Comparison of ENCODE assay signal across 7 cellular contexts in the genomic region with DNA sequence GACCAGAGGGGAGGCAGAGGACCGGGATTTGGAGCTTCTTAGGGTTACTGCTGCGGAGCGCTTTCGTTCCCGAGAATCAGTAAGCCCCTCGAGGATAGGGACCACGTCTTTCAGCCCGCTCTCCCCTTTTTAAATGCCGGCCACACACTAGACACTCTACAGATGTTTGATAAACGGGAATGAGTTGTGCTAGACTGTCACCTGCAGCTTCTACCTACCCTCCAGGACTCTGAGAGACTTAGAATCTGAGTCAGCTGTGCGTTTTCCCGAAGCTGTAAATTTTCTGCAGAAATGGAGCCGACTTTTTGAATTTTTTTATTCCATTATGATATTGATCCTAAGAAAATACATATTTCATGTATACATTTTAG. TPM values are rescaled to one million over a fixed set of nuclear protein-coding genes. Genes with fewer than 3 reads are reported as not detected.
DNase-seq lines count a peak whose midpoint lies in the region; ATAC-seq and TF ChIP-seq lines count a peak whose summit lies in the region.

No MANE protein-coding gene starts in this region.

- no peak for DNase-seq in HFF-Myc (ENCODE audit: extremely low read depth, low read depth)
- DNase-seq in PC-9: no peak
- no peak for DNase-seq in fibroblast of mammary gland (ENCODE audit: low read depth)
- no peak for DNase-seq in amygdala (lab: John Stamatoyannopoulos, UW)
- no peak for DNase-seq in retina

- H3K27me3 ChIP-seq in PC-9 (ENCODE audit: insufficient read depth, low read depth): no peaks in the 10 kb centered on the region

- H3K79me2 ChIP-seq in PC-9 (ENCODE audit: low read depth): no peaks in the 10 kb centered on the region

- H3K9me3 ChIP-seq in PC-9 (ENCODE audit: insufficient read depth, low read depth): no peaks in the 10 kb centered on the region

- H4K20me1 ChIP-seq in PC-9 (ENCODE audit: insufficient read depth): no peaks in the 10 kb centered on the region

- intact Hi-C loops in PC-9 (cut with micrococcal nuclease; ENCODE audit: unreplicated experiment): loop anchor here (2.0 kb wide), 1 partner anchor 43 kb away; the partner anchor contains the start of gene PSIP1

- TF ChIP-seq CTCF in HFF-Myc (IDR thresholded peaks at IDR 0.05; ENCODE audit: low read depth, low read length, missing control alignments) (no peak), PC-9 (conservative IDR thresholded peaks at IDR 0.05) (no peak), fibroblast of mammary gland (conservative IDR thresholded peaks at IDR 0.05; ENCODE audit: control insufficient read depth, insufficient read depth, low read depth, low read length) (no peak)

- H3K36me3 ChIP-seq in PC-9 (ENCODE audit: low read depth): no peaks in the 10 kb centered on the region

- POLR2A ChIA-PET in PC-9 (lab: Charles Lee; ENCODE audit: unreplicated experiment): no interaction called here

- H3K27ac ChIP-seq in PC-9 (no peak overlapping the region), skin epidermis (peak overlapping the region in 18 of 21 experiments; percentile 56 to 88 (median 79))

- no TSS peak for BruUV-seq in PC-9 (replicated peaks; lab: Mats Ljungman, UMichigan)

- peak overlapping the region; percentile 99 for H2AFZ ChIP-seq in PC-9

- peak; percentile 26 for ATAC-seq in GM18867 (IDR thresholded peaks at IDR 0.05; ENCODE audit: unreplicated experiment)

- H3K4me1 ChIP-seq in PC-9 (replicated peaks; ENCODE audit: insufficient read depth): 0 out of 2 replicates have a peak, but pooled peaks cover 9% of the 10 kb centered on the region

- H3K4me3 ChIP-seq in HFF-Myc (replicated peaks; ENCODE audit: low read depth, low read length): peak overlapping the region; percentile 61
- H3K4me3 ChIP-seq in PC-9: peak overlapping the region; percentile 67
- peak overlapping the region; percentile 59 for H3K4me3 ChIP-seq in fibroblast of mammary gland (ENCODE audit: control insufficient read depth, low read depth, low read length)
- peak overlapping the region; percentile 52 to 88 (median 73) for H3K4me3 ChIP-seq in skin epidermis

- no peaks in the 10 kb centered on the region for H3F3A ChIP-seq in PC-9 (ENCODE audit: insufficient read depth, low read depth)

- no peaks in the 10 kb centered on the region for H3K9me2 ChIP-seq in PC-9 (ENCODE audit: insufficient read depth)

- CTCF ChIA-PET in PC-9 (lab: Charles Lee): no interaction called here

- peak overlapping the region; percentile 90 for H3K4me2 ChIP-seq in PC-9

RNA-seq across cellular contexts. Expression of gene CCDC171, which starts 0.7 kb away (rescaled TPM):
- 2.4 and 2.5 TPM in 2 replicates for total RNA-seq in PC-9 (2021)

RNA-seq across cellular contexts. Expression of gene PSIP1, which starts 42.7 kb away (rescaled TPM):
- total RNA-seq in PC-9 (2021): 65.3 and 67.8 TPM in 2 replicates
